In the genomic region with DNA sequence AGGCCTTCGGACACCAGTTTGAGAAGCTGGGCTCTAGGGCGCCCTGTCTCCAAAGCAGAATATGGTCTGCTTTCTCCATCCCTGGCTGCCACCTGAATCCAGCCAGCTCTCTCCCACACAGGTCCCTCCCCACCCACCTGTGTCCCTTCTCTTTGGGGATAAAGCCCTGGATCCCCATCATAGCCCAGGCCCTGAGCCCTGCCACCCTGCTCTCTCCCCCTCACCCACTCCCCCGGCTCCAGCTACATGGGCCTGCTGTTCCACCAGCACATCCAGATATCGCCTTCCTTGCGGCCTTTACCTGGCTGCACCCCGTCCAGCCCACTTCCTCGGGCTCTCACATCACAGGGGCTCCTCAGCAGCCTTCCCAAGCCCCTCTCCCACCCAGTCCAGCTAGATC, we compare ENCODE assay signal across 16 cellular contexts. TPM values are rescaled to one million over a fixed set of nuclear protein-coding genes. Genes with fewer than 3 reads are reported as not detected.
DNase-seq lines count a peak whose midpoint lies in the region; ATAC-seq and TF ChIP-seq lines count a peak whose summit lies in the region.
"Had no signal": no experiment of that assay in that cellular context is flagged by ENCODE, and none has a peak within 500 bp of the region (broad histone marks: within the 10 kb centered on the region; RNA-seq: fewer than 3 reads in every experiment).

No MANE protein-coding gene starts in this region.

- ATAC-seq in psoas muscle, result no peak
- no peak for ATAC-seq in HG03175 (IDR thresholded peaks at IDR 0.05; ENCODE audit: unreplicated experiment)

- peak overlapping the region in 1 of 7 donors; percentile 48 for H3K4me3 Mint-ChIP-seq in CD8-positive, alpha-beta memory T cell
- H3K4me3 Mint-ChIP-seq in endodermal cell (no peak overlapping the region), CD14-positive monocyte (no peak overlapping the region)

- peaks cover 0 to 29% (median 2%) of the 10 kb centered on the region in 3 donors for H3K36me3 Mint-ChIP-seq in CD8-positive, alpha-beta memory T cell
- H3K36me3 Mint-ChIP-seq in endodermal cell (ENCODE audit: low read depth) (no peaks in the 10 kb centered on the region), CD14-positive monocyte (peaks cover 14 to 21% of the 10 kb centered on the region in 2 donors)

- no peak for DNase-seq in CD8-positive, alpha-beta memory T cell
- no peak for DNase-seq in RWPE1 (ENCODE audit: low spot score)
- no peak for DNase-seq in endodermal cell
- no peak for DNase-seq in psoas muscle
- no peak for DNase-seq in AG08396 (ENCODE audit: low spot score)
- DNase-seq in CD14-positive monocyte (ENCODE audit: low spot score), result no peak
- DNase-seq: activated CD4-positive, alpha-beta T cell treated with anti-CD3 and anti-CD28 coated beads for 48 hours; effector CD8-positive, alpha-beta T cell; mammary epithelial cell; NCI-H2081; NCI-H82; T-helper 2 cell had no signal

- no peak for TF ChIP-seq CTCF in RWPE1 (conservative IDR thresholded peaks at IDR 0.05; ENCODE audit: low read depth)
- TF ChIP-seq CTCF in endodermal cell (conservative IDR thresholded peaks at IDR 0.05), result no peak
- no peak for TF ChIP-seq CTCF in psoas muscle (IDR thresholded peaks at IDR 0.05)
- no peak for TF ChIP-seq CTCF in CD14-positive monocyte (IDR thresholded peaks at IDR 0.05)

- CTCF ChIA-PET in CD8-positive, alpha-beta memory T cell (lab: Charles Lee), result no interaction called here
- CTCF ChIA-PET in RWPE1 (lab: Yijun Ruan, JAX), result interaction anchor here (0.6 kb wide), 1 partner anchor 449 kb away, joined by 6 read pairs; no protein-coding TSS in a partner anchor

- H3K27me3 ChIP-seq in CD8-positive, alpha-beta memory T cell (ENCODE audit: insufficient read depth, low read length, poor library complexity, severe bottlenecking), result no peaks in the 10 kb centered on the region
- H3K27me3 ChIP-seq in endodermal cell (ENCODE audit: control insufficient read depth, insufficient read depth, low read length, poor library complexity, severe bottlenecking) (no peaks in the 10 kb centered on the region), psoas muscle (ENCODE audit: insufficient read depth in 3 of 3, low read length in 2 of 3) (no peaks in the 10 kb centered on the region)
- H3K27me3 ChIP-seq: suprapubic skin had no signal

- peak overlapping the region in 5 of 8 donors; percentile 18 to 75 (median 67) for H3K27ac Mint-ChIP-seq in CD8-positive, alpha-beta memory T cell
- H3K27ac Mint-ChIP-seq in endodermal cell (peak overlapping the region; percentile 14), CD14-positive monocyte (peak overlapping the region in 2 of 7 donors; percentile 26 to 46)

- POLR2A ChIA-PET in CD8-positive, alpha-beta memory T cell (lab: Charles Lee), result interaction anchor here (0.5 kb wide), 1 partner anchor 10 kb away, joined by 8 read pairs; no protein-coding TSS in a partner anchor
- POLR2A ChIA-PET in RWPE1 (lab: Yijun Ruan, JAX; ENCODE audit: low non-redundant PET), result no interaction called here

- no peak overlapping the region for H3K9ac ChIP-seq in endodermal cell (ENCODE audit: extremely low read depth, low read length, poor library complexity, severe bottlenecking)

- 91 to 94% methylated on average over 3 to 7 of the region's 7 CpGs for WGBS in endodermal cell (ENCODE audit: insufficient coverage in 1 of 2, insufficient read length in 1 of 2), 2 experiments
- 91 to 94% (median 92%) methylated on average over 7 of the region's 7 CpGs for whole genome bisulfite sequencing in psoas muscle, 3 donors

- H3K4me3 ChIP-seq in CD8-positive, alpha-beta memory T cell (ENCODE audit: low read length), result no peak overlapping the region
- no peak overlapping the region for H3K4me3 ChIP-seq in endodermal cell (ENCODE audit: low read length)
- H3K4me3 ChIP-seq in psoas muscle, result no peak overlapping the region
- H3K4me3 ChIP-seq: suprapubic skin had no signal

- H3K9me3 ChIP-seq in CD8-positive, alpha-beta memory T cell (ENCODE audit: low read length), result no peaks in the 10 kb centered on the region
- H3K9me3 ChIP-seq in endodermal cell (ENCODE audit: control insufficient read depth, low read length), result no peaks in the 10 kb centered on the region
- H3K9me3 ChIP-seq in psoas muscle, result no peaks in the 10 kb centered on the region
- H3K9me3 ChIP-seq: suprapubic skin had no signal

- H3K4me1 Mint-ChIP-seq in CD8-positive, alpha-beta memory T cell, result peaks cover 60 to 88% (median 76%) of the 10 kb centered on the region in 3 donors
- H3K4me1 Mint-ChIP-seq in endodermal cell (peaks cover 37% of the 10 kb centered on the region), CD14-positive monocyte (peaks cover 46% of the 10 kb centered on the region)

- H3K9me3 Mint-ChIP-seq in CD8-positive, alpha-beta memory T cell, result no peaks in the 10 kb centered on the region
- H3K9me3 Mint-ChIP-seq in endodermal cell, result no peaks in the 10 kb centered on the region
- H3K9me3 Mint-ChIP-seq in CD14-positive monocyte, result no peaks in the 10 kb centered on the region
- H3K9me3 Mint-ChIP-seq: activated T-helper 2 cell treated with anti-CD3 and anti-CD28 coated beads, Interferon-gamma antibody, Interleukin-2, Interleukin-4, amounts not matched to agents 10 μg/mL and 5 μg/mL and 100 μg/mL, durations not matched to agents 14 hours and 24 hours and 36 hours had no signal

- no peaks in the 10 kb centered on the region for H3K27me3 Mint-ChIP-seq in CD8-positive, alpha-beta memory T cell
- H3K27me3 Mint-ChIP-seq in endodermal cell (ENCODE audit: insufficient read depth), result no peaks in the 10 kb centered on the region
- no peaks in the 10 kb centered on the region for H3K27me3 Mint-ChIP-seq in CD14-positive monocyte (ENCODE audit: low read depth in 3 of 3)

- H3K4me1 ChIP-seq in CD8-positive, alpha-beta memory T cell (ENCODE audit: insufficient read depth, low read length), result peaks cover 70% of the 10 kb centered on the region
- no peaks in the 10 kb centered on the region for H3K4me1 ChIP-seq in endodermal cell (ENCODE audit: control insufficient read depth, insufficient read depth, low read length)
- peaks cover 88% of the 10 kb centered on the region for H3K4me1 ChIP-seq in psoas muscle

- H3K27ac ChIP-seq in CD8-positive, alpha-beta memory T cell (ENCODE audit: low read depth, low read length), result no peak overlapping the region
- peak overlapping the region; percentile 36 for H3K27ac ChIP-seq in RWPE1
- peak overlapping the region; percentile 36 for H3K27ac ChIP-seq in endodermal cell (ENCODE audit: low read depth, low read length)
- peak overlapping the region; percentile 87 for H3K27ac ChIP-seq in psoas muscle
- H3K27ac ChIP-seq: C4-2B, suprapubic skin had no signal

- H3K36me3 ChIP-seq in CD8-positive, alpha-beta memory T cell (ENCODE audit: insufficient read depth, low read length), result peaks cover 4% of the 10 kb centered on the region
- H3K36me3 ChIP-seq in endodermal cell (ENCODE audit: control insufficient read depth, insufficient read depth, low read length) (peaks cover 10% of the 10 kb centered on the region), psoas muscle (ENCODE audit: insufficient read depth in 1 of 2, low read depth in 1 of 2) (peaks cover 0 to 10% of the 10 kb centered on the region in 2 donors)

- intact Hi-C loops in psoas muscle (cut with DNase I), result no loop called here
- intact Hi-C loops in CD14-positive monocyte (cut with micrococcal nuclease), result no loop called here

RNA-seq across cellular contexts. Expression of gene AKT2, which starts 7.8 kb away (rescaled TPM):
- 100 to 1,000 TPM; 124 to 132 TPM for total RNA-seq in CD8-positive, alpha-beta memory T cell
- polyA plus RNA-seq in CD8-positive, alpha-beta memory T cell, result 27.0 TPM
- total RNA-seq in endodermal cell (100 to 1,000 TPM; 190 to 208 TPM), psoas muscle (100 to 1,000 TPM; 135 to 194 (median 173) TPM)
- polyA plus RNA-seq in endodermal cell (2013, experiment 1 of 2), result 107 TPM
- 99.8 TPM for polyA plus RNA-seq in endodermal cell (2013, experiment 2 of 2)
- polyA plus RNA-seq in psoas muscle (100 to 1,000 TPM in 1 of 3 donors, 10 to 100 TPM in 2; 81.8 to 139 (median 98.0) TPM), CD14-positive monocyte (10 to 100 TPM; 11.4 to 16.3 TPM)

RNA-seq across cellular contexts. Expression of gene CCNP, which starts 50.9 kb away (rescaled TPM):
- total RNA-seq in CD8-positive, alpha-beta memory T cell, result under 1 TPM in 1 of 2 experiments, not detected in 1; 0.11 TPM
- not detected for polyA plus RNA-seq in CD8-positive, alpha-beta memory T cell
- total RNA-seq in endodermal cell (1 to 10 TPM in 1 of 2 donors, under 1 TPM in 1; 0.73 to 1.4 TPM), psoas muscle (not detected)
- 0.21 TPM for polyA plus RNA-seq in endodermal cell (2013, experiment 1 of 2)
- polyA plus RNA-seq in endodermal cell (2013, experiment 2 of 2), result 0.41 TPM
- polyA plus RNA-seq in psoas muscle (under 1 TPM in 1 of 3 donors, not detected in 2; 0.04 TPM), CD14-positive monocyte (not detected)
- polyA plus RNA-seq: mammary epithelial cell had no signal

RNA-seq across cellular contexts. Expression of gene TTC9B, which starts 59.2 kb away (rescaled TPM):
- total RNA-seq in CD8-positive, alpha-beta memory T cell, result not detected
- not detected for polyA plus RNA-seq in CD8-positive, alpha-beta memory T cell
- total RNA-seq in endodermal cell (not detected), psoas muscle (not detected)
- polyA plus RNA-seq in endodermal cell (2013, experiment 1 of 2), result 1.3 TPM
- polyA plus RNA-seq in endodermal cell (2013, experiment 2 of 2), result 0.91 TPM
- polyA plus RNA-seq in psoas muscle (under 1 TPM in 1 of 3 donors, not detected in 2; 0.06 TPM), CD14-positive monocyte (not detected)
- total RNA-seq: activated T-helper 2 cell treated with anti-CD3 and anti-CD28 coated beads, Interferon-gamma antibody, Interleukin-2, Interleukin-4, amounts not matched to agents 10 μg/mL and 5 μg/mL and 100 μg/mL, durations not matched to agents 14 hours and 24 hours and 36 hours; mammary epithelial cell; suprapubic skin had no signal
- polyA plus RNA-seq: mammary epithelial cell had no signal
